Comparison of ENCODE assay signal across 18 cellular contexts in genomic region chr5:108661030-108661429, GRCh38.
"Had no signal": no experiment of that assay in that cellular context is flagged by ENCODE, and none has a peak within 500 bp of the region (broad histone marks: within the 10 kb centered on the region; RNA-seq: fewer than 3 reads in every experiment).

No MANE protein-coding gene starts in this region.

- H3K27ac ChIP-seq: brain microvascular endothelial cell, left lung, psoas muscle, right lobe of liver had no signal

- ATAC-seq: left lung; natural killer cell; psoas muscle; stimulated activated naive CD8-positive, alpha-beta T cell treated with anti-CD3 and anti-CD28 coated beads, Interleukin-15, amount 100 ng/mL, for 72 hours had no signal

- H3K9me3 Mint-ChIP-seq: activated CD4-positive, alpha-beta T cell treated with anti-CD3 and anti-CD28 coated beads, Interleukin-2, amount 10 ng/mL, durations not matched to agents 7 days and 5 days; central memory CD8-positive, alpha-beta T cell; natural killer cell; stimulated activated naive CD8-positive, alpha-beta T cell treated with anti-CD3 and anti-CD28 coated beads, Interleukin-15, amount 100 ng/mL, for 72 hours; type B pancreatic cell had no signal

- H3K4me3 ChIP-seq: left lung, psoas muscle, right lobe of liver had no signal

- H3K27me3 Mint-ChIP-seq: stimulated activated naive CD8-positive, alpha-beta T cell treated with anti-CD3 and anti-CD28 coated beads, Interleukin-15, amount 100 ng/mL, for 72 hours had no signal

- H3K9me3 ChIP-seq: left lung, psoas muscle had no signal

- H3K4me3 Mint-ChIP-seq: activated CD4-positive, alpha-beta T cell treated with anti-CD3 and anti-CD28 coated beads, Interleukin-2, amount 10 ng/mL, durations not matched to agents 7 days and 5 days; activated naive CD8-positive, alpha-beta T cell treated with anti-CD3 and anti-CD28 coated beads for 36 hours; central memory CD8-positive, alpha-beta T cell; natural killer cell; stimulated activated naive CD8-positive, alpha-beta T cell treated with anti-CD3 and anti-CD28 coated beads, Interleukin-15, amount 100 ng/mL, for 72 hours; type B pancreatic cell had no signal

- H3K27me3 ChIP-seq: brain microvascular endothelial cell, left lung, right lobe of liver had no signal

- DNase-seq: activated CD4-positive, alpha-beta T cell treated with anti-CD3 and anti-CD28 coated beads, Interleukin-2, amount 10 ng/mL, durations not matched to agents 7 days and 5 days; activated CD4-positive, CD25-positive, alpha-beta regulatory T cell; activated CD8-positive, alpha-beta memory T cell treated with anti-CD3 and anti-CD28 coated beads, Interleukin-2, amount 50 U/mL, for 48 hours; activated gamma-delta T cell treated with Interleukin-2 at 50 U/mL for 16 hours; activated naive CD8-positive, alpha-beta T cell treated with anti-CD3 and anti-CD28 coated beads for 36 hours; amygdala; cortex of kidney; effector CD8-positive, alpha-beta T cell; islet precursor cell; left lung; natural killer cell; psoas muscle; right lobe of liver; stimulated activated CD4-positive, alpha-beta T cell treated with anti-CD3 and anti-CD28 coated beads, Interleukin-1b, Interleukin-23, amount 100 ng/mL, for 48 hours; stimulated activated naive CD8-positive, alpha-beta T cell treated with anti-CD3 and anti-CD28 coated beads, Interleukin-15, amount 100 ng/mL, for 72 hours had no signal

- H3K36me3 ChIP-seq: brain microvascular endothelial cell, left lung, right lobe of liver had no signal

- H3K4me1 ChIP-seq: left lung, psoas muscle had no signal

- H3K27ac Mint-ChIP-seq: activated CD4-positive, alpha-beta T cell treated with anti-CD3 and anti-CD28 coated beads, Interleukin-2, amount 10 ng/mL, durations not matched to agents 7 days and 5 days; activated naive CD8-positive, alpha-beta T cell treated with anti-CD3 and anti-CD28 coated beads for 36 hours; natural killer cell; stimulated activated naive CD8-positive, alpha-beta T cell treated with anti-CD3 and anti-CD28 coated beads, Interleukin-15, amount 100 ng/mL, for 72 hours; type B pancreatic cell had no signal

- H3K4me1 Mint-ChIP-seq: activated CD4-positive, alpha-beta T cell treated with anti-CD3 and anti-CD28 coated beads, Interleukin-2, amount 10 ng/mL, durations not matched to agents 7 days and 5 days; activated naive CD8-positive, alpha-beta T cell treated with anti-CD3 and anti-CD28 coated beads for 36 hours; central memory CD8-positive, alpha-beta T cell; natural killer cell; stimulated activated naive CD8-positive, alpha-beta T cell treated with anti-CD3 and anti-CD28 coated beads, Interleukin-15, amount 100 ng/mL, for 72 hours had no signal

- H3K36me3 Mint-ChIP-seq: activated naive CD8-positive, alpha-beta T cell treated with anti-CD3 and anti-CD28 coated beads for 36 hours; natural killer cell; type B pancreatic cell had no signal
